In the genomic region with DNA sequence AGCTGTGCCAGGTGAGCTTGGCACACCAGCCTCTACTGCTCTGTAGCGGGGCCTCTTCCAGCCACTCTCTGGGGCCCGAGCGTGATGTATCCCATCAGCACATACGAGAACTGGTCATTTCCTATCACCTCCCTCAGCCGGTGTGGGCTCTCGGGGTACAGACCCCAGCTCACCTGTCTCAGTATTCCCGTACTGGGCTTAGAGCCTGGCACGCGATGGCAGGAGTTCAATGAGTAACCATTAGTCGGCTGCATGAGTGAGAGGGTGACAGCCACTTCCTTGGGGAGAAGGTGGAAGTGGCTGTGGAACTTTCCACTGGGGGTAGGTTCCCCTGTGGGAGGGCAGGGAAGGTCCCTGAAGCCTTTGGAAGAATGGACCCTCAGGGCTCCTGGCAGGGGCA, we compare ENCODE assay signal across 26 cellular contexts.
"Had no signal": no experiment of that assay in that cellular context is flagged by ENCODE, and none has a peak within 500 bp of the region (broad histone marks: within the 10 kb centered on the region; RNA-seq: fewer than 3 reads in every experiment).

No MANE protein-coding gene starts in this region.

- H3K27ac Mint-ChIP-seq: activated CD8-positive, alpha-beta T cell treated with anti-CD3 and anti-CD28 coated beads, Interleukin-2, amount 10 ng/mL, durations not matched to agents 7 days and 5 days; activated naive CD8-positive, alpha-beta T cell treated with anti-CD3 and anti-CD28 coated beads, Interleukin-2, amount 10 ng/mL, durations not matched to agents 7 days and 5 days; T-helper 1 cell treated with Interleukin-12 subunit alpha and Interleukin-12 subunit beta and Interleukin-4 antibody, amounts not matched to agents 30 μg/mL and 1 μg/mL, for 36 hours; WTC11 had no signal

- FAIRE-seq: bronchial epithelial cell had no signal

- H3K27me3 ChIP-seq: Peyer's patch had no signal

- H3K4me3 Mint-ChIP-seq: activated CD8-positive, alpha-beta T cell treated with anti-CD3 and anti-CD28 coated beads, Interleukin-2, amount 10 ng/mL, durations not matched to agents 7 days and 5 days; activated naive CD4-positive, alpha-beta T cell treated with anti-CD3 and anti-CD28 coated beads for 36 hours; activated naive CD8-positive, alpha-beta T cell treated with anti-CD3 and anti-CD28 coated beads, Interleukin-2, amount 10 ng/mL, durations not matched to agents 7 days and 5 days; activated T-helper 17 cell treated with anti-CD3 and anti-CD28 coated beads, Interleukin-2, amount 50 U/mL, for 72 hours; central memory CD8-positive, alpha-beta T cell; T-helper 1 cell treated with Interleukin-12 subunit alpha and Interleukin-12 subunit beta and Interleukin-4 antibody, amounts not matched to agents 30 μg/mL and 1 μg/mL, for 36 hours; WTC11 had no signal

- ATAC-seq: activated CD8-positive, alpha-beta T cell treated with anti-CD3 and anti-CD28 coated beads, Interleukin-2, amount 10 ng/mL, durations not matched to agents 7 days and 5 days; activated T-helper 17 cell treated with anti-CD3 and anti-CD28 coated beads, Interleukin-2, amount 50 U/mL, for 72 hours had no signal

- H3K27ac ChIP-seq: Peyer's patch had no signal

- DNase-seq: activated CD4-positive, alpha-beta T cell treated with anti-CD3 and anti-CD28 coated beads for 48 hours; activated CD4-positive, alpha-beta T cell treated with anti-CD3 and anti-CD28 coated beads, Interleukin-2, amount 50 U/mL, for 4 hours; activated CD4-positive, CD25-positive, alpha-beta regulatory T cell treated with anti-CD3 and anti-CD28 coated beads, Interleukin-2, amount 50 U/mL, for 72 hours; activated CD8-positive, alpha-beta T cell treated with anti-CD3 and anti-CD28 coated beads, Interleukin-2, amount 10 ng/mL, durations not matched to agents 7 days and 5 days; activated gamma-delta T cell; activated naive CD4-positive, alpha-beta T cell treated with anti-CD3 and anti-CD28 coated beads for 36 hours; activated naive CD8-positive, alpha-beta T cell treated with anti-CD3 and anti-CD28 coated beads, Interleukin-2, amount 10 ng/mL, durations not matched to agents 7 days and 5 days; activated T-cell treated with anti-CD3 and anti-CD28 coated beads, Interleukin-2, amount 50 U/mL, for 48 hours; aorta; KG1; MV-4-11; NCI-H1092 treated with DMSO at 0.1 percent for 48 hours; NCI-H1417 treated with DMSO at 0.1 percent for 48 hours; NCI-H1694; NCI-H2029; NCI-H2107; NCI-H2171 treated with DMSO at 0.1 percent for 48 hours; NCI-H526; NCI-H82; Peyer's patch; SHP77 treated with DMSO at 0.1 percent for 48 hours had no signal

- H3K9me3 ChIP-seq: Peyer's patch had no signal

- H3K4me1 ChIP-seq: Peyer's patch had no signal

- H3K4me3 ChIP-seq: Peyer's patch had no signal

- H3K4me1 Mint-ChIP-seq: central memory CD8-positive, alpha-beta T cell had no signal

- H3K9me3 Mint-ChIP-seq: activated naive CD4-positive, alpha-beta T cell treated with anti-CD3 and anti-CD28 coated beads for 36 hours; activated naive CD8-positive, alpha-beta T cell treated with anti-CD3 and anti-CD28 coated beads, Interleukin-2, amount 10 ng/mL, durations not matched to agents 7 days and 5 days; activated T-helper 17 cell treated with anti-CD3 and anti-CD28 coated beads, Interleukin-2, amount 50 U/mL, for 72 hours; central memory CD8-positive, alpha-beta T cell; T-helper 1 cell treated with Interleukin-12 subunit alpha and Interleukin-12 subunit beta and Interleukin-4 antibody, amounts not matched to agents 30 μg/mL and 1 μg/mL, for 36 hours had no signal

- H3K27me3 Mint-ChIP-seq: activated naive CD8-positive, alpha-beta T cell treated with anti-CD3 and anti-CD28 coated beads, Interleukin-2, amount 10 ng/mL, durations not matched to agents 7 days and 5 days; activated T-helper 17 cell treated with anti-CD3 and anti-CD28 coated beads, Interleukin-2, amount 50 U/mL, for 72 hours; central memory CD8-positive, alpha-beta T cell had no signal
